In genomic region chr3:66382142-66382541, GRCh38 we compare ENCODE assay signal across 19 cellular contexts.
DNase-seq lines count a peak whose midpoint lies in the region; ATAC-seq and TF ChIP-seq lines count a peak whose summit lies in the region.
"Had no signal": no experiment of that assay in that cellular context is flagged by ENCODE, and none has a peak within 500 bp of the region (broad histone marks: within the 10 kb centered on the region; RNA-seq: fewer than 3 reads in every experiment).

No MANE protein-coding gene starts in this region.

- peak overlapping the region; percentile 53 for H3K9ac ChIP-seq in neuronal stem cell (ENCODE audit: low read depth, low read length, poor library complexity)

- no peaks in the 10 kb centered on the region for H3K27me3 Mint-ChIP-seq in activated T-cell treated with anti-CD3 and anti-CD28 coated beads, Interleukin-2, amount 50 U/mL, for 72 hours (ENCODE audit: low read depth)
- H3K27me3 Mint-ChIP-seq in activated T-cell treated with anti-CD3 and anti-CD28 coated beads, Interleukin-2, amount 50 U/mL, for 4 hours (ENCODE audit: low read depth) = no peaks in the 10 kb centered on the region
- H3K27me3 Mint-ChIP-seq in endothelial cell (ENCODE audit: unreplicated experiment) = peaks cover 13% of the 10 kb centered on the region
- H3K27me3 Mint-ChIP-seq: B cell had no signal

- peaks cover 8% of the 10 kb centered on the region for H3K79me1 ChIP-seq in neuronal stem cell (ENCODE audit: low read depth, low read length)

- no peak overlapping the region for H2AK5ac ChIP-seq in neuronal stem cell (ENCODE audit: low read depth, low read length)

- H3K4me3 ChIP-seq in neuronal stem cell (ENCODE audit: low read length in 2 of 2) = no peak overlapping the region
- H3K4me3 ChIP-seq in thoracic aorta = no peak overlapping the region
- H3K4me3 ChIP-seq in right atrium auricular region = no peak overlapping the region
- H3K4me3 ChIP-seq: GM23338 had no signal

- peaks cover 18 to 46% of the 10 kb centered on the region in 2 donors for H3K36me3 Mint-ChIP-seq in activated T-cell treated with anti-CD3 and anti-CD28 coated beads, Interleukin-2, amount 50 U/mL, for 72 hours (ENCODE audit: insufficient read depth in 2 of 2)
- peaks cover 64% of the 10 kb centered on the region for H3K36me3 Mint-ChIP-seq in activated T-cell treated with anti-CD3 and anti-CD28 coated beads, Interleukin-2, amount 50 U/mL, for 4 hours (ENCODE audit: insufficient read depth)
- H3K36me3 Mint-ChIP-seq in endothelial cell (ENCODE audit: low read depth, unreplicated experiment) = peaks cover 54% of the 10 kb centered on the region

- H3K4ac ChIP-seq in neuronal stem cell (ENCODE audit: low read length) = no peak overlapping the region

- peaks cover 9% of the 10 kb centered on the region for H3K4me1 Mint-ChIP-seq in activated T-cell treated with anti-CD3 and anti-CD28 coated beads, Interleukin-2, amount 50 U/mL, for 72 hours (ENCODE audit: low read depth)
- peaks cover 26% of the 10 kb centered on the region for H3K4me1 Mint-ChIP-seq in activated T-cell treated with anti-CD3 and anti-CD28 coated beads, Interleukin-2, amount 50 U/mL, for 4 hours (ENCODE audit: low read depth)
- H3K4me1 Mint-ChIP-seq in endothelial cell (ENCODE audit: unreplicated experiment) = no peaks in the 10 kb centered on the region

- no peak for DNase-seq in activated T-cell treated with anti-CD3 and anti-CD28 coated beads, Interleukin-2, amount 50 U/mL, for 72 hours
- DNase-seq in activated T-cell treated with anti-CD3 and anti-CD28 coated beads, Interleukin-2, amount 50 U/mL, for 4 hours = no peak
- no peak for DNase-seq in endothelial cell (ENCODE audit: low spot score)
- DNase-seq in neuronal stem cell (ENCODE audit: low spot score) = no peak
- DNase-seq in thoracic aorta (ENCODE audit: low spot score) = no peak
- DNase-seq in right atrium auricular region (ENCODE audit: low spot score) = no peak
- DNase-seq: Caco-2, EL, KG1, NCI-H1417 treated with DMSO at 0.1 percent for 48 hours, NCI-H187 treated with DMSO at 0.1 percent for 48 hours, NCI-H2227 treated with DMSO at 0.1 percent for 48 hours, NCI-H510A treated with DMSO at 0.1 percent for 48 hours, NCI-H774, SHP77 had no signal

- no peak overlapping the region for H3K23ac ChIP-seq in neuronal stem cell (ENCODE audit: low read depth, low read length, poor library complexity)

- no peak overlapping the region for H2BK120ac ChIP-seq in neuronal stem cell (ENCODE audit: low read depth, low read length)

- no peak overlapping the region for H4K91ac ChIP-seq in neuronal stem cell (ENCODE audit: low read depth, low read length, poor library complexity)

- no peak overlapping the region for H4K8ac ChIP-seq in neuronal stem cell (ENCODE audit: low read depth, low read length)

- H2BK15ac ChIP-seq in neuronal stem cell (ENCODE audit: low read length) = no peak overlapping the region

- peak overlapping the region; percentile 9 for H3K14ac ChIP-seq in neuronal stem cell (ENCODE audit: low read length)

- ATAC-seq in activated T-cell treated with anti-CD3 and anti-CD28 coated beads, Interleukin-2, amount 50 U/mL, for 72 hours (replicated peaks in 1 of 2) = no peak
- no peak for ATAC-seq in activated T-cell treated with anti-CD3 and anti-CD28 coated beads, Interleukin-2, amount 50 U/mL, for 4 hours
- ATAC-seq in thoracic aorta (ENCODE audit: insufficient number of reproducible peaks, low FRiP score, low read depth) (no peak), HG03045 (IDR thresholded peaks at IDR 0.05; ENCODE audit: unreplicated experiment) (no peak), GM19395 (IDR thresholded peaks at IDR 0.05; ENCODE audit: unreplicated experiment) (no peak)
- ATAC-seq: GM23338 had no signal

- H3K9me3 ChIP-seq in neuronal stem cell (replicated peaks in 1 of 2; ENCODE audit: control insufficient read depth in 2 of 2, insufficient read depth in 1 of 2, low read depth in 1 of 2, low read length in 2 of 2) (peaks cover 6 to 23% of the 10 kb centered on the region in 2 donors), thoracic aorta (no peaks in the 10 kb centered on the region), right atrium auricular region (no peaks in the 10 kb centered on the region)
- H3K9me3 ChIP-seq: Caco-2 had no signal

- no peak overlapping the region for H3K27ac ChIP-seq in neuronal stem cell (replicated peaks; ENCODE audit: low read length)
- H3K27ac ChIP-seq in thoracic aorta = peak overlapping the region; percentile 9
- no peak overlapping the region for H3K27ac ChIP-seq in right atrium auricular region

- H2AFZ ChIP-seq in neuronal stem cell (ENCODE audit: low read length) = no peak overlapping the region
- H2AFZ ChIP-seq: GM23338 had no signal

- WGBS in neuronal stem cell (ENCODE audit: extremely low coverage in 2 of 2, insufficient read length in 2 of 2, insufficient replicate concordance in 1 of 2), 2 donors = no CpG with 5 or more reads among the region's 10 CpGs

- no peak overlapping the region for H2BK5ac ChIP-seq in neuronal stem cell (ENCODE audit: low read length)

- no peak overlapping the region for H2BK12ac ChIP-seq in neuronal stem cell (ENCODE audit: low read length)

- no peaks in the 10 kb centered on the region for H3K9me3 Mint-ChIP-seq in activated T-cell treated with anti-CD3 and anti-CD28 coated beads, Interleukin-2, amount 50 U/mL, for 72 hours
- no peaks in the 10 kb centered on the region for H3K9me3 Mint-ChIP-seq in activated T-cell treated with anti-CD3 and anti-CD28 coated beads, Interleukin-2, amount 50 U/mL, for 4 hours
- H3K9me3 Mint-ChIP-seq in endothelial cell (ENCODE audit: unreplicated experiment) = no peaks in the 10 kb centered on the region
- H3K9me3 Mint-ChIP-seq: GM23338 had no signal

- TF ChIP-seq CTCF in endothelial cell (IDR thresholded peaks at IDR 0.05; ENCODE audit: unreplicated experiment) (no peak), thoracic aorta (IDR thresholded peaks at IDR 0.05) (no peak), right atrium auricular region (IDR thresholded peaks at IDR 0.05) (no peak)

- H3K4me2 ChIP-seq in neuronal stem cell (ENCODE audit: insufficient read depth, low read length, poor library complexity, severe bottlenecking) = no peak overlapping the region
- H3K4me2 ChIP-seq: GM23338 had no signal

- H3K36me3 ChIP-seq in neuronal stem cell (replicated peaks in 1 of 2; ENCODE audit: control insufficient read depth in 2 of 2, insufficient read depth in 2 of 2, low read length in 2 of 2) (peaks cover 81 to 100% of the 10 kb centered on the region in 2 donors), thoracic aorta (peaks cover 73% of the 10 kb centered on the region), right atrium auricular region (peaks cover 99% of the 10 kb centered on the region)

- H3K4me3 Mint-ChIP-seq in activated T-cell treated with anti-CD3 and anti-CD28 coated beads, Interleukin-2, amount 50 U/mL, for 72 hours = no peak overlapping the region
- H3K4me3 Mint-ChIP-seq in activated T-cell treated with anti-CD3 and anti-CD28 coated beads, Interleukin-2, amount 50 U/mL, for 4 hours = no peak overlapping the region
- no peak overlapping the region for H3K4me3 Mint-ChIP-seq in endothelial cell (ENCODE audit: unreplicated experiment)
- H3K4me3 Mint-ChIP-seq: B cell, GM23338 had no signal

- no peaks in the 10 kb centered on the region for H3K27me3 ChIP-seq in neuronal stem cell (ENCODE audit: control insufficient read depth in 3 of 3, insufficient read depth in 3 of 3, low read depth in 1 of 3, low read length in 3 of 3)
- no peaks in the 10 kb centered on the region for H3K27me3 ChIP-seq in thoracic aorta (replicated peaks; ENCODE audit: insufficient read depth)
- H3K27me3 ChIP-seq in right atrium auricular region = no peaks in the 10 kb centered on the region

- no peak overlapping the region for H3K18ac ChIP-seq in neuronal stem cell (ENCODE audit: low read length)

- H3K27ac Mint-ChIP-seq in activated T-cell treated with anti-CD3 and anti-CD28 coated beads, Interleukin-2, amount 50 U/mL, for 72 hours = peak overlapping the region; percentile 42
- peak overlapping the region; percentile 30 for H3K27ac Mint-ChIP-seq in endothelial cell (ENCODE audit: unreplicated experiment)
- H3K27ac Mint-ChIP-seq: B cell, GM23338 had no signal

- H3K4me1 ChIP-seq in neuronal stem cell (ENCODE audit: control insufficient read depth in 2 of 2, insufficient read depth in 1 of 2, low read depth in 1 of 2, low read length in 2 of 2) = peaks cover 0 to 4% of the 10 kb centered on the region in 2 donors
- peaks cover 0 to 5% of the 10 kb centered on the region in 2 donors for H3K4me1 ChIP-seq in thoracic aorta (ENCODE audit: control insufficient read depth in 1 of 2, low read depth in 2 of 2)
- H3K4me1 ChIP-seq in right atrium auricular region = peaks cover 0 to 5% of the 10 kb centered on the region in 2 donors

Comparison
In these comparisons a context has a peak if more than half of its experiments do, and no peak if none do; other contexts are left out.
1. H3K27ac ChIP-seq: peak in thoracic aorta (2 of 2); none in neuronal stem cell (single experiment) and right atrium auricular region (0 of 2).